In the genomic region with DNA sequence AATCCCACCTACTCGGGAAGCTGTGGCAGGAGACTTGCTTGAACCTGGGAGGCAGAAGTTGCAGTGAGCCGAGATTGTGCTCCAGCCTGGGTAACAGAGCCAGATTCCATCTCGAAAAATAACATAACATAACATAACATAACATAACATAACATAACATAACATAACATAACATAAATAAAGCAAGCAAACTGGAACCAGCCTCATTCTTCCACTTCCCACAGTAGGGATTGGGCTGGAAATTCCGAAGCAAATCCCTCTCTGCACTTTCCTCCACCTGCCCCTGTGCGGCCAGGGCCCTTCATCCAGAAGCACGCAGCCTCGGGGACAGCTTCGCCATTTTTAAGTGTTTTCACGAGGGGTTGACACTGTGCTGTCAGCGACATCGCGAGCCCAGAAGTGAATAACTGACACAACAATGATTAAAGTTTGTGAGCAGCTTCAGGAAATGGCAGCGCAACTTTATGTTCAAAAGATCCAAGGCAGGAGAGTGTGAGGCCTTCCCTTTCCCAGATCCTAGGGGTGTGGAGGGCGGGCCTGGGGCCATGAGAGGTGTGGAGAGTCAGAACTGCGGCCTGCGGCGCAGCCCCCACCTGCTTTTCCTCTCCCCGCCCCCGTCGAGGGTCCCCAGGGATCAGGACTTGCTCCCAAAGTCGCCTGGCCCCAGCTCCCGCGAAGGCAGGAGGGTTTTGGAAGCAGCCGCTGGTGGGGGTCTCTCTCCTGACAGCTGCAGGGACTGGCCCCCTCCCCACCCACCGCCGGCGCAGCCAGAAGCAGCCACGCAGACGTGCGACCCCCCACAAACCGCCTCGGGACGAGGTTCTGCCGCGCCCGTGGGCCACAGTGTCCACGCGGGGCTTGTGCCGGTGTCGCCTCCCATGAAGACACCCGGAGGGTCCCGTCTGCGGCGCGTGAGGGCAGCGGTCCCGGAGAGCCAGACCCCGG, we compare ENCODE assay signal across 1 cellular context.
TF ChIP-seq lines count a peak whose summit lies in the region.

No MANE protein-coding gene starts in this region.

TF ChIP-seq in IMR-90, 13 proteins besides CTCF, POLR2A, EP300 and RAD21:
- no peak for TF ChIP-seq MAFK (IDR thresholded peaks at IDR 0.05; ENCODE audit: low read depth, low read length)
- TF ChIP-seq SMC3 (IDR thresholded peaks at IDR 0.05; ENCODE audit: low read depth, low read length) = no peak
- no peak for TF ChIP-seq RFX5 (IDR thresholded peaks at IDR 0.05; ENCODE audit: low read depth, low read length)
- TF ChIP-seq CHD1 (IDR thresholded peaks at IDR 0.05; ENCODE audit: low read depth, low read length) = no peak
- TF ChIP-seq MAZ (IDR thresholded peaks at IDR 0.05; ENCODE audit: borderline replicate concordance, low read depth, low read length) = no peak
- TF ChIP-seq, protein P1, sequence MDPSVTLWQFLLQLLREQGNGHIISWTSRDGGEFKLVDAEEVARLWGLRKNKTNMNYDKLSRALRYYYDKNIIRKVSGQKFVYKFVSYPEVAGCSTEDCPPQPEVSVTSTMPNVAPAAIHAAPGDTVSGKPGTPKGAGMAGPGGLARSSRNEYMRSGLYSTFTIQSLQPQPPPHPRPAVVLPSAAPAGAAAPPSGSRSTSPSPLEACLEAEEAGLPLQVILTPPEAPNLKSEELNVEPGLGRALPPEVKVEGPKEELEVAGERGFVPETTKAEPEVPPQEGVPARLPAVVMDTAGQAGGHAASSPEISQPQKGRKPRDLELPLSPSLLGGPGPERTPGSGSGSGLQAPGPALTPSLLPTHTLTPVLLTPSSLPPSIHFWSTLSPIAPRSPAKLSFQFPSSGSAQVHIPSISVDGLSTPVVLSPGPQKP (IDR thresholded peaks at IDR 0.05; ENCODE audit: borderline replicate concordance, low read depth, low read length) = no peak
- no peak for TF ChIP-seq RCOR1 (IDR thresholded peaks at IDR 0.05; ENCODE audit: insufficient replicate concordance, low read length)
- no peak for TF ChIP-seq BHLHE40 (IDR thresholded peaks at IDR 0.05; ENCODE audit: low read depth, low read length)
- no peak for TF ChIP-seq MXI1 (IDR thresholded peaks at IDR 0.05; ENCODE audit: borderline replicate concordance, low read depth, low read length)
- TF ChIP-seq FOS (IDR thresholded peaks at IDR 0.05; ENCODE audit: low read depth, low read length) = no peak
- TF ChIP-seq, protein P2, sequence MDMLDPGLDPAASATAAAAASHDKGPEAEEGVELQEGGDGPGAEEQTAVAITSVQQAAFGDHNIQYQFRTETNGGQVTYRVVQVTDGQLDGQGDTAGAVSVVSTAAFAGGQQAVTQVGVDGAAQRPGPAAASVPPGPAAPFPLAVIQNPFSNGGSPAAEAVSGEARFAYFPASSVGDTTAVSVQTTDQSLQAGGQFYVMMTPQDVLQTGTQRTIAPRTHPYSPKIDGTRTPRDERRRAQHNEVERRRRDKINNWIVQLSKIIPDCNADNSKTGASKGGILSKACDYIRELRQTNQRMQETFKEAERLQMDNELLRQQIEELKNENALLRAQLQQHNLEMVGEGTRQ (IDR thresholded peaks at IDR 0.05; ENCODE audit: low read depth, low read length) = no peak
- no peak for TF ChIP-seq NFE2L2 (IDR thresholded peaks at IDR 0.05; ENCODE audit: low read depth, low read length)
- no peak for TF ChIP-seq CEBPB (IDR thresholded peaks at IDR 0.05; ENCODE audit: low read depth, low read length)
TF ChIP-seq in IMR-90: peak in this region for 0.
